Comparison of ENCODE assay signal across 8 cellular contexts in the genomic region with DNA sequence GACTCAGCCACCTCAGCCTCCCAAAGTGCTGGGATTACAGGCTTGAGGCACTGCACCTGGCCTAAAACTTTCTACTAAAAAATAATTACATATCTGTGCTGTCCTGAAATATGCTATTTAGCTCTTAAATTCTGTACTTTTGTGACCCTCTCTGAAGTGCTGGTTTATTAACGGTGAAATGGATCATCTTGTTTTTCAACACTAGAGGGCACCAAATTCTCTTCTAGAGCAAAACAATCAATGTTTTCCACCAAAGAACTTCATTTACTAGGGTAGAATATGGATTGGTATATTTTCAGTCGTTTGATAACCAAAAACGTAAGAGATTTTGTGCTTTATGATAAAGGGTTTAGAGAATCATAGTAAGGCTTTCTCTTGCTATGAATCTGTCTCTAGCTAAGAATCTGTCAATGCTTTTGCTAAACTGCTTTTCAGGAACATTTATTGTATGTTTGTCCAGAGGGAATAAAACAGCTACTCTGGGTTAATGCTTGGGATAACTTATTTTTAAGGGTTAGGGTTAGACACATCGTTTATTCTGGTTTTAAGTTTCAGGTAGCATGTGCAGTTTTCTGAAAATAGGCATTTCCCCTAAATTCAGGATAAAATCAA.
DNase-seq lines count a peak whose midpoint lies in the region; ATAC-seq, FAIRE-seq and TF ChIP-seq lines count a peak whose summit lies in the region.

No MANE protein-coding gene starts in this region.

- peak; percentile 45 to 62 (median 55) for TF ChIP-seq CTCF in gastroesophageal sphincter (IDR thresholded peaks at IDR 0.05)

- DNase-seq in COLO829 (ENCODE audit: low spot score) = peak; percentile 33
- DNase-seq in GM19239 (ENCODE audit: insufficient read length, low spot score) = peak; percentile 39
- DNase-seq in HuH-7 (ENCODE audit: low spot score) = peak; percentile 56
- peak; percentile 23 for DNase-seq in SK-N-DZ (ENCODE audit: low spot score)
- DNase-seq in superior temporal gyrus (ENCODE audit: extremely low spot score) = peak; percentile 86
- DNase-seq in activated gamma-delta T cell (lab: John Stamatoyannopoulos, UW) = no peak
- DNase-seq in T-helper 9 cell = no peak

- no peaks in the 10 kb centered on the region for H3K27me3 ChIP-seq in gastroesophageal sphincter

- WGBS in gastroesophageal sphincter (ENCODE audit: low coverage in 1 of 2), 2 donors = 2 to 3% methylated on average over 4 of the region's 4 CpGs

- H3K36me3 ChIP-seq in gastroesophageal sphincter = peaks cover 0 to 19% of the 10 kb centered on the region in 2 donors

- H3K4me3 ChIP-seq in gastroesophageal sphincter = no peak overlapping the region

- TF ChIP-seq POLR2A in gastroesophageal sphincter (IDR thresholded peaks at IDR 0.05) = no peak

- peak; percentile 80 for FAIRE-seq in GM19239 (lab: Jason Lieb, UNC)

- no peak overlapping the region for H3K27ac ChIP-seq in gastroesophageal sphincter

- no peak for ATAC-seq in gastroesophageal sphincter

- no peak for TF ChIP-seq EP300 in gastroesophageal sphincter (IDR thresholded peaks at IDR 0.05)

- H3K4me1 ChIP-seq in gastroesophageal sphincter = no peaks in the 10 kb centered on the region

- H3K9me3 ChIP-seq in gastroesophageal sphincter = no peaks in the 10 kb centered on the region

Comparison
In these comparisons a context has a peak if more than half of its experiments do, and no peak if none do; other contexts are left out.
1. DNase-seq: peak in COLO829 (single experiment), GM19239 (single experiment), HuH-7 (single experiment), SK-N-DZ (single experiment) and superior temporal gyrus (single experiment); none in activated gamma-delta T cell (single experiment) and T-helper 9 cell (single experiment).